Comparison of ENCODE assay signal across 16 cellular contexts in the genomic region with DNA sequence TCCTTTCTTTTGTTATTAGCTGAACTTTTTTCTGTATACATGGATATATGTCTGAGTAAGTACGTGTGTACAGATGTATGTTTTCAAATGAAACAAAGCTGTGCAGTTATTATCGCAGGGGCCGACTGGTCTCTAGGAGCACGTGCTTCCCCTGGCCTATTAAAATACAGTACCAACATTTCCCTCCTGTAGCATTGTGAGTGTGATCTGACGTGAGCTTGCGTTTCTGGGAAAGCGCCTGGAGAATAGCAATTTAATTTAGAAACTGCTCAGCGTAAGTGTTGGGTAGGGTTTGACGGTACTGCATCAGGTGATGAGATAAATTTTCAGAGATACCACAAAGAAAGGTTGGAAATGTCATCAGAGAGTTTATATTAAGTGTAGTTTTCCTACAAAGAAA.
DNase-seq lines count a peak whose midpoint lies in the region; TF ChIP-seq lines count a peak whose summit lies in the region.
"Had no signal": no experiment of that assay in that cellular context is flagged by ENCODE, and none has a peak within 500 bp of the region (broad histone marks: within the 10 kb centered on the region; RNA-seq: fewer than 3 reads in every experiment).

No MANE protein-coding gene starts in this region.

- peak overlapping the region in 3 of 11 experiments; percentile 70 to 91 (median 79); a peak in 1 of 22 replicates for H3K27ac ChIP-seq in BLaER1 treated with 17β-estradiol and CSF1 and Interleukin-3, amounts not matched to agents 10 nM and 100 nM
- H3K27ac ChIP-seq in mesenchymal stem cell (ENCODE audit: low read length, poor library complexity, severe bottlenecking) (no peak overlapping the region), sigmoid colon (peak overlapping the region in 3 of 4 donors; percentile 71 to 80 (median 75)), OCI-LY7 (ENCODE audit: low read depth, low read length, poor library complexity, severe bottlenecking) (no peak overlapping the region)
- H3K27ac ChIP-seq: 22Rv1, A549 had no signal

- H3K36me3 ChIP-seq in BLaER1 treated with 17β-estradiol and CSF1 and Interleukin-3, amounts not matched to agents 10 nM and 100 nM = no peaks in the 10 kb centered on the region
- H3K36me3 ChIP-seq in mesenchymal stem cell (ENCODE audit: control insufficient read depth in 1 of 2, insufficient read depth in 2 of 2, low read depth in 1 of 2, low read length in 2 of 2) = no peaks in the 10 kb centered on the region
- H3K36me3 ChIP-seq in sigmoid colon = no peaks in the 10 kb centered on the region
- no peaks in the 10 kb centered on the region for H3K36me3 ChIP-seq in OCI-LY7 (ENCODE audit: insufficient read depth, low read length)

- H3K4ac ChIP-seq in mesenchymal stem cell (ENCODE audit: low read depth in 1 of 2, low read length in 2 of 2) = no peak overlapping the region

- H2BK15ac ChIP-seq in mesenchymal stem cell (ENCODE audit: low read depth, poor library complexity, severe bottlenecking) = no peak overlapping the region

- H3K9me3 ChIP-seq in BLaER1 treated with 17β-estradiol and CSF1 and Interleukin-3, amounts not matched to agents 10 nM and 100 nM (replicated peaks in 1 of 11) = 0 out of 22 replicates have a peak, but pooled peaks cover 0 to 6% (median 0%) of the 10 kb centered on the region in 11 experiments
- no peaks in the 10 kb centered on the region for H3K9me3 ChIP-seq in mesenchymal stem cell (ENCODE audit: control insufficient read depth, low read length)
- H3K9me3 ChIP-seq in sigmoid colon = no peaks in the 10 kb centered on the region
- H3K9me3 ChIP-seq in OCI-LY7 (ENCODE audit: low read length) = no peaks in the 10 kb centered on the region
- H3K9me3 ChIP-seq: A549 had no signal

- no peaks in the 10 kb centered on the region for H3K79me2 ChIP-seq in OCI-LY7 (ENCODE audit: insufficient read depth, low read depth, low read length)

- H2AK5ac ChIP-seq in mesenchymal stem cell (ENCODE audit: low read length, severe bottlenecking) = no peak overlapping the region

- BruUV-seq in OCI-LY7 (replicated peaks; lab: Mats Ljungman, UMichigan) = no TSS peak

- H3K14ac ChIP-seq in mesenchymal stem cell (ENCODE audit: low read length in 2 of 2) = no peak overlapping the region

- H3K18ac ChIP-seq in mesenchymal stem cell (ENCODE audit: low read depth in 1 of 2, low read length in 2 of 2) = peak overlapping the region in 1 of 2 experiments; percentile 52

- H2BK120ac ChIP-seq in mesenchymal stem cell (ENCODE audit: low read depth, low read length) = no peak overlapping the region

- H2AFZ ChIP-seq in mesenchymal stem cell (ENCODE audit: low read depth, low read length) (no peak overlapping the region), OCI-LY7 (ENCODE audit: low read length) (no peak overlapping the region)

- H3K27me3 ChIP-seq in BLaER1 treated with 17β-estradiol and CSF1 and Interleukin-3, amounts not matched to agents 10 nM and 100 nM = no peaks in the 10 kb centered on the region
- H3K27me3 ChIP-seq in mesenchymal stem cell (ENCODE audit: control insufficient read depth in 1 of 2, insufficient read depth in 1 of 2, low read length in 2 of 2) (peaks cover 0 to 6% of the 10 kb centered on the region in 2 experiments), sigmoid colon (no peaks in the 10 kb centered on the region)

- no peak overlapping the region for H3K27ac Mint-ChIP-seq in activated CD4-positive, alpha-beta memory T cell treated with anti-CD3 and anti-CD28 coated beads, Interleukin-2, amount 10 ng/mL, durations not matched to agents 7 days and 5 days
- H3K27ac Mint-ChIP-seq: CD14-positive monocyte; CD4-positive, alpha-beta memory T cell; H9 had no signal

- H3K9ac ChIP-seq in BLaER1 treated with 17β-estradiol and CSF1 and Interleukin-3, amounts not matched to agents 10 nM and 100 nM = no peak overlapping the region
- H3K9ac ChIP-seq in mesenchymal stem cell (ENCODE audit: low read length) = no peak overlapping the region

- no peaks in the 10 kb centered on the region for H3K79me1 ChIP-seq in mesenchymal stem cell (replicated peaks; ENCODE audit: low read length, poor library complexity, severe bottlenecking)

- peak overlapping the region in 6 of 11 experiments; percentile 57 to 98 (median 90); a peak in 8 of 22 replicates for H3K4me2 ChIP-seq in BLaER1 treated with 17β-estradiol and CSF1 and Interleukin-3, amounts not matched to agents 10 nM and 100 nM
- H3K4me2 ChIP-seq in mesenchymal stem cell (ENCODE audit: low read length, poor library complexity, severe bottlenecking) = no peak overlapping the region
- no peak overlapping the region for H3K4me2 ChIP-seq in OCI-LY7 (ENCODE audit: low read length)
- H3K4me2 ChIP-seq: A549 had no signal

- H3K4me3 Mint-ChIP-seq in activated CD4-positive, alpha-beta memory T cell treated with anti-CD3 and anti-CD28 coated beads, Interleukin-2, amount 10 ng/mL, durations not matched to agents 7 days and 5 days = no peak overlapping the region
- H3K4me3 Mint-ChIP-seq: CD14-positive monocyte; CD4-positive, alpha-beta memory T cell; H9 had no signal

- DNase-seq in amniotic epithelial cell (ENCODE audit: low read depth) = peak; percentile 30
- DNase-seq in mesenchymal stem cell = peak; percentile 20
- DNase-seq in sigmoid colon = peak; percentile 56
- DNase-seq in OCI-LY7 (ENCODE audit: low spot score) = no peak
- no peak for DNase-seq in activated CD4-positive, alpha-beta memory T cell treated with anti-CD3 and anti-CD28 coated beads, Interleukin-2, amount 10 ng/mL, durations not matched to agents 7 days and 5 days
- DNase-seq in mucosa of gallbladder (ENCODE audit: low spot score) = no peak
- DNase-seq: AML-193; CD4-positive, alpha-beta memory T cell; DMS79 treated with DMSO at 0.1 percent for 48 hours; GF-D8; GOT3; H9 had no signal

- H3K9me3 Mint-ChIP-seq in activated CD4-positive, alpha-beta memory T cell treated with anti-CD3 and anti-CD28 coated beads, Interleukin-2, amount 10 ng/mL, durations not matched to agents 7 days and 5 days = no peaks in the 10 kb centered on the region
- H3K9me3 Mint-ChIP-seq: CD14-positive monocyte, H9 had no signal

- 83% methylated on average over 6 of the region's 9 CpGs for WGBS in mesenchymal stem cell
- 71 to 73% methylated on average over 9 of the region's 9 CpGs for WGBS in sigmoid colon, 2 donors

- peak overlapping the region in 3 of 10 experiments; percentile 16 to 50 (median 46); a peak in 4 of 20 replicates for H3K4me3 ChIP-seq in BLaER1 treated with 17β-estradiol and CSF1 and Interleukin-3, amounts not matched to agents 10 nM and 100 nM
- no peak overlapping the region for H3K4me3 ChIP-seq in mesenchymal stem cell (ENCODE audit: insufficient read depth in 1 of 2, low read depth in 1 of 2, low read length in 2 of 2)
- no peak overlapping the region for H3K4me3 ChIP-seq in sigmoid colon
- H3K4me3 ChIP-seq in OCI-LY7 (ENCODE audit: low read depth, low read length, poor library complexity, severe bottlenecking) = no peak overlapping the region
- H3K4me3 ChIP-seq: A549 had no signal

- no peaks in the 10 kb centered on the region for H4K20me1 ChIP-seq in BLaER1 treated with 17β-estradiol and CSF1 and Interleukin-3, amounts not matched to agents 10 nM and 100 nM
- no peaks in the 10 kb centered on the region for H4K20me1 ChIP-seq in OCI-LY7 (ENCODE audit: insufficient read depth, low read length)

- no peak overlapping the region for H4K8ac ChIP-seq in mesenchymal stem cell (ENCODE audit: low read length)

- no peak overlapping the region for H4K91ac ChIP-seq in mesenchymal stem cell (ENCODE audit: low read length)

- no peak overlapping the region for H3K23ac ChIP-seq in mesenchymal stem cell (ENCODE audit: low read length in 2 of 2)

- no peak for TF ChIP-seq POLR2A in sigmoid colon (IDR thresholded peaks at IDR 0.05)

- TF ChIP-seq EP300 in sigmoid colon (IDR thresholded peaks at IDR 0.05) = peak in 3 of 4 donors; percentile 56 to 69 (median 60)

- H2BK12ac ChIP-seq in mesenchymal stem cell (ENCODE audit: low read length in 2 of 2) = no peak overlapping the region

- H3K4me1 ChIP-seq in BLaER1 treated with 17β-estradiol and CSF1 and Interleukin-3, amounts not matched to agents 10 nM and 100 nM = peaks cover 0 to 54% (median 33%) of the 10 kb centered on the region in 10 experiments; a peak in 19 of 20 replicates
- H3K4me1 ChIP-seq in mesenchymal stem cell (ENCODE audit: control insufficient read depth, insufficient read depth, low read depth, low read length) = no peaks in the 10 kb centered on the region
- peaks cover 0 to 66% (median 47%) of the 10 kb centered on the region in 4 donors for H3K4me1 ChIP-seq in sigmoid colon
- H3K4me1 ChIP-seq in OCI-LY7 (ENCODE audit: insufficient read depth, low read length, poor library complexity, severe bottlenecking) = no peaks in the 10 kb centered on the region
- H3K4me1 ChIP-seq: A549 had no signal

- no peaks in the 10 kb centered on the region for H3K9me2 ChIP-seq in OCI-LY7 (ENCODE audit: insufficient read depth, low read length)

- CTCF ChIA-PET in OCI-LY7 (lab: Charles Lee; ENCODE audit: unreplicated experiment) = no interaction called here
- CTCF ChIA-PET in activated CD4-positive, alpha-beta memory T cell treated with anti-CD3 and anti-CD28 coated beads, Interleukin-2, amount 10 ng/mL, durations not matched to agents 7 days and 5 days (lab: Charles Lee) = interaction anchor here (1.2 kb wide), 2 partner anchors 10 to 29 kb away, joined by 3 to 5 read pairs; no protein-coding TSS in a partner anchor

- H2BK5ac ChIP-seq in mesenchymal stem cell (ENCODE audit: low read depth, low read length, poor library complexity, severe bottlenecking) = no peak overlapping the region

- intact Hi-C loops in sigmoid colon (cut with DNase I) = no loop called here
- intact Hi-C loops in OCI-LY7 (cut with micrococcal nuclease; ENCODE audit: unreplicated experiment) = no loop called here

- H3K36me3 Mint-ChIP-seq in activated CD4-positive, alpha-beta memory T cell treated with anti-CD3 and anti-CD28 coated beads, Interleukin-2, amount 10 ng/mL, durations not matched to agents 7 days and 5 days (ENCODE audit: low read depth) = no peaks in the 10 kb centered on the region
- H3K36me3 Mint-ChIP-seq: CD14-positive monocyte; CD4-positive, alpha-beta memory T cell had no signal

- H3K4me1 Mint-ChIP-seq in activated CD4-positive, alpha-beta memory T cell treated with anti-CD3 and anti-CD28 coated beads, Interleukin-2, amount 10 ng/mL, durations not matched to agents 7 days and 5 days = no peaks in the 10 kb centered on the region

- no peak for TF ChIP-seq CTCF in sigmoid colon (IDR thresholded peaks at IDR 0.05)
- no peak for TF ChIP-seq CTCF in OCI-LY7 (conservative IDR thresholded peaks at IDR 0.05; ENCODE audit: low read length)

- POLR2A ChIA-PET in OCI-LY7 (lab: Charles Lee) = no interaction called here
- POLR2A ChIA-PET in activated CD4-positive, alpha-beta memory T cell treated with anti-CD3 and anti-CD28 coated beads, Interleukin-2, amount 10 ng/mL, durations not matched to agents 7 days and 5 days (lab: Charles Lee) = no interaction called here

- H3K27me3 Mint-ChIP-seq in activated CD4-positive, alpha-beta memory T cell treated with anti-CD3 and anti-CD28 coated beads, Interleukin-2, amount 10 ng/mL, durations not matched to agents 7 days and 5 days = peaks cover 19% of the 10 kb centered on the region

Comparison
In these comparisons a context has a peak if more than half of its experiments do, and no peak if none do; other contexts are left out.
1. H3K27ac ChIP-seq: peak in sigmoid colon (3 of 4); none in mesenchymal stem cell (single experiment) and OCI-LY7 (single experiment).
2. H3K4me2 ChIP-seq: peak in BLaER1 treated with 17β-estradiol and CSF1 and Interleukin-3, amounts not matched to agents 10 nM and 100 nM (6 of 11); none in mesenchymal stem cell (single experiment) and OCI-LY7 (single experiment).
3. DNase-seq: peak in amniotic epithelial cell (single experiment), mesenchymal stem cell (single experiment) and sigmoid colon (single experiment); none in OCI-LY7 (single experiment), activated CD4-positive, alpha-beta memory T cell treated with anti-CD3 and anti-CD28 coated beads, Interleukin-2, amount 10 ng/mL, durations not matched to agents 7 days and 5 days (single experiment) and mucosa of gallbladder (single experiment).